Comparison of ENCODE assay signal across 1 cellular context in genomic region chr18:23422751-23423418, GRCh38.
TF ChIP-seq lines count a peak whose summit lies in the region.

No MANE protein-coding gene starts in this region.

TF ChIP-seq in GM12878, 131 proteins besides CTCF, POLR2A, EP300 and RAD21 (continued from another document and continues in another):
- TF ChIP-seq CEBPZ (IDR thresholded peaks at IDR 0.05; ENCODE audit: low read depth, low read length) (no peak), RAD51 (IDR thresholded peaks at IDR 0.05) (peak; percentile 41; the same call in 1 of the 2 replicates), TCF12 (IDR thresholded peaks at IDR 0.05; ENCODE audit: low read depth, low read length) (peak; percentile 94), SIX5 (IDR thresholded peaks at IDR 0.05; ENCODE audit: low read depth, low read length, severe bottlenecking) (no peak), PML (IDR thresholded peaks at IDR 0.05; ENCODE audit: low read length) (no peak), ZNF622 (IDR thresholded peaks at IDR 0.05) (no peak), BCLAF1 (IDR thresholded peaks at IDR 0.05) (no peak), CHD1 (IDR thresholded peaks at IDR 0.05; ENCODE audit: low read depth, low read length) (no peak), CBFB (IDR thresholded peaks at IDR 0.05; ENCODE audit: low read depth) (peak; percentile 74), SREBF1 (IDR thresholded peaks at IDR 0.05; ENCODE audit: low read length) (no peak; the same call in 1 of the 2 replicates), E2F4 (IDR thresholded peaks at IDR 0.05; ENCODE audit: low read depth, low read length) (no peak), ZNF384 (IDR thresholded peaks at IDR 0.05; ENCODE audit: borderline replicate concordance, low read depth, low read length) (no peak), ETV6 (conservative IDR thresholded peaks at IDR 0.05 in 1 of 2, IDR thresholded peaks at IDR 0.05 in 1 of 2; ENCODE audit: borderline replicate concordance in 1 of 2, low read depth in 1 of 2) (peak in 1 of 2 experiments; percentile 34; a peak in 1 of 4 replicates), SMC3 (IDR thresholded peaks at IDR 0.05; ENCODE audit: borderline replicate concordance, low read length) (no peak; the same call in 1 of the 2 replicates), IRF3 (IDR thresholded peaks at IDR 0.05) (no peak), NBN (IDR thresholded peaks at IDR 0.05) (peak; percentile 93), NR2C1 (IDR thresholded peaks at IDR 0.05) (peak; percentile 68), NFXL1 (IDR thresholded peaks at IDR 0.05; ENCODE audit: borderline replicate concordance) (no peak), BCL11A (IDR thresholded peaks at IDR 0.05; ENCODE audit: low read depth, low read length) (peak; percentile 95), PAX5 (IDR thresholded peaks at IDR 0.05; ENCODE audit: borderline replicate concordance, low read depth, low read length) (peak; percentile 99), LARP7 (IDR thresholded peaks at IDR 0.05) (no peak; the same call in 1 of the 2 replicates), SUPT20H (IDR thresholded peaks at IDR 0.05; ENCODE audit: borderline replicate concordance, control insufficient read depth, low read depth, low read length) (no peak), BMI1 (IDR thresholded peaks at IDR 0.05; ENCODE audit: borderline replicate concordance) (peak; percentile 85), ZSCAN29 (IDR thresholded peaks at IDR 0.05) (no peak), ESRRA (IDR thresholded peaks at IDR 0.05; ENCODE audit: low read length) (no peak), SKIL (IDR thresholded peaks at IDR 0.05; ENCODE audit: low read depth, poor library complexity, severe bottlenecking) (peak; percentile 89), IKZF1 (conservative IDR thresholded peaks at IDR 0.05) (peak; percentile 94), RUNX3 (IDR thresholded peaks at IDR 0.05; ENCODE audit: low read length) (peak; percentile 94), EGR1 (IDR thresholded peaks at IDR 0.05; ENCODE audit: borderline replicate concordance in 1 of 2, low read depth in 2 of 2, low read length in 2 of 2) (no peak), YBX1 (IDR thresholded peaks at IDR 0.05) (no peak), ATF7 (IDR thresholded peaks at IDR 0.05; ENCODE audit: low read depth) (peak; percentile 98), SMAD1 (IDR thresholded peaks at IDR 0.05; ENCODE audit: low read depth, partially characterized antibody) (no peak), TAF1 (IDR thresholded peaks at IDR 0.05; ENCODE audit: borderline replicate concordance, low read depth, low read length) (no peak), MAX (IDR thresholded peaks at IDR 0.05; ENCODE audit: low read depth, low read length) (no peak; the same call in 1 of the 2 replicates), MXI1 (IDR thresholded peaks at IDR 0.05; ENCODE audit: low read depth, low read length) (no peak; the same call in 1 of the 2 replicates), CEBPB (IDR thresholded peaks at IDR 0.05; ENCODE audit: borderline replicate concordance in 1 of 2, low read depth in 2 of 2, low read length in 2 of 2) (peak in 1 of 2 experiments; percentile 90; a peak in 2 of 4 replicates), TCF3 (IDR thresholded peaks at IDR 0.05; ENCODE audit: borderline replicate concordance, insufficient read depth, low read depth, low read length) (0 out of 2 replicates have a peak, but pooled peaks have one; percentile 37), PRDM15 (CRISPR knock-in tag; IDR thresholded peaks at IDR 0.05) (no peak), DPF2 (IDR thresholded peaks at IDR 0.05) (peak; percentile 99), FOXM1 (IDR thresholded peaks at IDR 0.05; ENCODE audit: low read depth, low read length) (peak; percentile 72; the same call in 1 of the 2 replicates), ASH2L (IDR thresholded peaks at IDR 0.05; ENCODE audit: borderline replicate concordance, low read depth) (peak; percentile 60; the same call in 1 of the 2 replicates), SIN3A (IDR thresholded peaks at IDR 0.05; ENCODE audit: low read depth, low read length) (no peak), ZBTB40 (IDR thresholded peaks at IDR 0.05; ENCODE audit: borderline replicate concordance) (no peak), RBBP5 (conservative IDR thresholded peaks at IDR 0.05) (no peak)
